Comparison of ENCODE assay signal across 10 cellular contexts in the genomic region with DNA sequence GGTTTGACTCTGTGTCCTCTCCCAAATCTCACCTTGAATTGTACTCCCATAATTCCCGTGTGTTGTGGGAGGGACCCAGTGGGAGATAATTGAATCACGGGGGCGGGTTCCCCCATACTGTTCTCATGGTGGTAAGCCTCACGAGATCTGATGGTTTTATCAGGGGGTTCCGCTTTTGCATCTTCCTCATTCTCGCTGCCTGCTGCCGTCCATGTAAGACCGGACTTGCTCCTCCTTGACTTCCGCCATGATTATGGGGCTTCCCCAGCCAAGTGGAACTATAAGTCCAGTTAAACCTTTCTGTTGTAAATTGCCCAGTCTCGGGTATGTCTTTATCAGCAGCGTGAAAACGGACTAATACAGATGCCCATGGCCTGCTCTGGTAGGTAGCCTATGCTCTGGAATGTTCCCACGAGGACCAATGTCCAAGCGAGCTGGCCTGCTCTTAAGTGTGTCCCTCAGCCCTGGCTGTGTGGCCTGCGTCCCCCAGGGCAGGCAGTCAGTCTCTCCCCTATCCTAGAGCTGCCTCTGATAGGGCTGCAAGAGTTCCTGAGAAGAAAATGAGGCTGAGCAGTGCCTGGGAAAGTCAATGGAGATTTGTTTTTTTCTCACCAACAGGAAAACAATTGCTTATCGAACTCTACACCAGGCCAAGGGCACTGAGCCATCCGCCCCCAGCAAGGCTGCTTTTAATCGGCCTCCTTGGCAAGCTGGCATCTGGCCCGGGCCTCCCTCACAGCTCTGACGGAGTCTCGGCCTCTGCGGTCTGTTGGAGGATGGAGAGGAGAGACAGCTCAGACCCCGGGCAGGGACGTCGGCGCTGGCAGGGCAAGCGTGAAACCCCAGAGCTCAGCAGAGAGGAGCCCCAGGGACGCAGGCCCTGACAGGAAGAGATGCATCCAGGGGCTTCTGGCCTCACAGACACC. TPM values are rescaled to one million over a fixed set of nuclear protein-coding genes. Genes with fewer than 3 reads are reported as not detected.
A peak's percentile ranks its signal among the peaks of the same experiment; 100 is the strongest.
DNase-seq lines count a peak whose midpoint lies in the region; ATAC-seq and TF ChIP-seq lines count a peak whose summit lies in the region.
"Had no signal": no experiment of that assay in that cellular context is flagged by ENCODE, and none has a peak within 500 bp of the region (broad histone marks: within the 10 kb centered on the region; RNA-seq: fewer than 3 reads in every experiment).

No MANE protein-coding gene starts in this region.

- H3K4me3 ChIP-seq in right atrium auricular region, result no peak overlapping the region
- no peak overlapping the region for H3K4me3 ChIP-seq in skeletal muscle tissue (ENCODE audit: low read length in 3 of 3)
- H3K4me3 ChIP-seq in OCI-LY7 (ENCODE audit: low read depth, low read length, poor library complexity, severe bottlenecking), result no peak overlapping the region

- no peak overlapping the region for H2AFZ ChIP-seq in OCI-LY7 (ENCODE audit: low read length)

- CTCF ChIA-PET in OCI-LY7 (lab: Charles Lee; ENCODE audit: unreplicated experiment), result no interaction called here

- peak overlapping the region; percentile 53 for H3K27ac ChIP-seq in angular gyrus (ENCODE audit: low read depth, low read length)
- peak overlapping the region; percentile 44 to 63 for H3K27ac ChIP-seq in right atrium auricular region
- H3K27ac ChIP-seq in skeletal muscle tissue (ENCODE audit: low read depth, low read length), result peak overlapping the region; percentile 38
- no peak overlapping the region for H3K27ac ChIP-seq in OCI-LY7 (ENCODE audit: low read depth, low read length, poor library complexity, severe bottlenecking)

- H3K4me2 ChIP-seq in OCI-LY7 (ENCODE audit: low read length), result no peak overlapping the region

- DNase-seq in GOT3 (lab: John Stamatoyannopoulos, UW) (peak; percentile 24), right atrium auricular region (ENCODE audit: low spot score) (no peak), NCI-H1436 (lab: John Stamatoyannopoulos, UW) (no peak), NCI-H524 (lab: John Stamatoyannopoulos, UW) (no peak), OCI-LY7 (ENCODE audit: low spot score) (no peak)
- DNase-seq: DMS53 had no signal

- peaks cover 0 to 26% of the 10 kb centered on the region in 2 donors for H3K4me1 ChIP-seq in right atrium auricular region
- peaks cover 6 to 15% (median 15%) of the 10 kb centered on the region in 3 donors for H3K4me1 ChIP-seq in skeletal muscle tissue (ENCODE audit: control insufficient read depth in 3 of 3, insufficient read depth in 3 of 3, low read length in 3 of 3)
- no peaks in the 10 kb centered on the region for H3K4me1 ChIP-seq in OCI-LY7 (ENCODE audit: insufficient read depth, low read length, poor library complexity, severe bottlenecking)

- H3K27me3 ChIP-seq in right atrium auricular region (no peaks in the 10 kb centered on the region), skeletal muscle tissue (ENCODE audit: control insufficient read depth in 3 of 3, insufficient read depth in 3 of 3, low read length in 3 of 3) (no peaks in the 10 kb centered on the region)

- H3K79me2 ChIP-seq in OCI-LY7 (ENCODE audit: insufficient read depth, low read depth, low read length), result no peaks in the 10 kb centered on the region

- no peak overlapping the region for H3K9ac ChIP-seq in skeletal muscle tissue (ENCODE audit: low read depth in 1 of 3, low read length in 3 of 3)

- POLR2A ChIA-PET in OCI-LY7 (lab: Charles Lee), result no interaction called here

- H3K36me3 ChIP-seq in right atrium auricular region (peaks cover 8% of the 10 kb centered on the region), skeletal muscle tissue (ENCODE audit: control insufficient read depth in 3 of 3, insufficient read depth in 3 of 3, low read length in 3 of 3) (peaks cover 0 to 2% (median 0%) of the 10 kb centered on the region in 3 donors), OCI-LY7 (ENCODE audit: insufficient read depth, low read length) (peaks cover 14% of the 10 kb centered on the region)

- no peaks in the 10 kb centered on the region for H3K9me2 ChIP-seq in OCI-LY7 (ENCODE audit: insufficient read depth, low read length)

- no peak for ATAC-seq in GM18907 (IDR thresholded peaks at IDR 0.05; ENCODE audit: unreplicated experiment)
- ATAC-seq: T-cell had no signal

- H3K9me3 ChIP-seq in right atrium auricular region, result no peaks in the 10 kb centered on the region
- no peaks in the 10 kb centered on the region for H3K9me3 ChIP-seq in skeletal muscle tissue (ENCODE audit: control insufficient read depth in 3 of 3, low read length in 3 of 3)
- no peaks in the 10 kb centered on the region for H3K9me3 ChIP-seq in OCI-LY7 (ENCODE audit: low read length)

- intact Hi-C loops in OCI-LY7 (cut with micrococcal nuclease; ENCODE audit: unreplicated experiment), result no loop called here

- 0 out of 2 replicates have a peak, but pooled peaks cover 3% of the 10 kb centered on the region for H4K20me1 ChIP-seq in OCI-LY7 (ENCODE audit: insufficient read depth, low read length)

- no TSS peak for BruUV-seq in OCI-LY7 (replicated peaks; lab: Mats Ljungman, UMichigan)

- TF ChIP-seq CTCF in right atrium auricular region (IDR thresholded peaks at IDR 0.05) (no peak), OCI-LY7 (conservative IDR thresholded peaks at IDR 0.05; ENCODE audit: low read length) (no peak)

RNA-seq across cellular contexts. Expression of a gene that starts 17.8 kb away (rescaled TPM):
- 10 to 100 TPM; 14.4 to 16.9 TPM for total RNA-seq in right atrium auricular region
- total RNA-seq in skeletal muscle tissue, result 12.5 TPM
- total RNA-seq in OCI-LY7 (2014; rRNA removed; shearing (Covaris generic)), result 21.1 and 23.6 TPM in 2 replicates
- total RNA-seq in OCI-LY7 (2022), result 27.6 and 28.8 TPM in 2 replicates
